Comparison of ENCODE assay signal across 39 cellular contexts in genomic region chr7:108287857-108288256, GRCh38.
"Had no signal": no experiment of that assay in that cellular context is flagged by ENCODE, and none has a peak within 500 bp of the region (broad histone marks: within the 10 kb centered on the region; RNA-seq: fewer than 3 reads in every experiment).

No MANE protein-coding gene starts in this region.

- FAIRE-seq: astrocyte, bronchial epithelial cell, colon had no signal

- H3K27me3 Mint-ChIP-seq: activated naive CD8-positive, alpha-beta T cell; activated naive CD8-positive, alpha-beta T cell treated with anti-CD3 and anti-CD28 coated beads for 36 hours; activated naive CD8-positive, alpha-beta T cell treated with anti-CD3 and anti-CD28 coated beads, Interleukin-2, amount 10 ng/mL, durations not matched to agents 7 days and 5 days had no signal

- H3K4me3 Mint-ChIP-seq: activated naive CD4-positive, alpha-beta T cell treated with anti-CD3 and anti-CD28 coated beads for 36 hours; activated naive CD4-positive, alpha-beta T cell treated with anti-CD3 and anti-CD28 coated beads, Interleukin-2, amount 10 ng/mL, durations not matched to agents 7 days and 5 days; activated naive CD4-positive, alpha-beta T cell treated with anti-CD3 and anti-CD28 coated beads, Interleukin-2, amount 50 U/mL, for 24 hours; activated naive CD8-positive, alpha-beta T cell; activated naive CD8-positive, alpha-beta T cell treated with anti-CD3 and anti-CD28 coated beads for 36 hours; activated naive CD8-positive, alpha-beta T cell treated with anti-CD3 and anti-CD28 coated beads, Interleukin-2, amount 10 ng/mL, durations not matched to agents 7 days and 5 days; activated naive CD8-positive, alpha-beta T cell treated with anti-CD3 and anti-CD28 coated beads, Interleukin-2, amount 50 U/mL, for 24 hours; activated T-cell treated with anti-CD3 and anti-CD28 coated beads, Interleukin-2, amount 50 U/mL, for 4 hours; activated T-cell treated with anti-CD3 and anti-CD28 coated beads, Interleukin-2, amount 50 U/mL, for 72 hours; activated T-helper 1 cell treated with anti-CD3 and anti-CD28 coated beads, Interleukin-12 subunit alpha, Interleukin-12 subunit beta, Interleukin-2, Interleukin-4 antibody, amounts not matched to agents 30 ng/mL and 10 ng/mL and 1 ng/mL, durations not matched to agents 14 hours and 24 hours and 36 hours; activated T-helper 17 cell treated with anti-CD3 and anti-CD28 coated beads, Interleukin-2, amount 50 U/mL, for 72 hours; brain; central memory CD8-positive, alpha-beta T cell had no signal

- H3K9me3 ChIP-seq: adrenal gland, ascending aorta, body of pancreas, breast epithelium had no signal

- H3K36me3 ChIP-seq: adrenal gland, ascending aorta, brain microvascular endothelial cell, breast epithelium, cardiac muscle cell had no signal

- H3K27ac Mint-ChIP-seq: activated naive CD4-positive, alpha-beta T cell treated with anti-CD3 and anti-CD28 coated beads for 36 hours; activated naive CD4-positive, alpha-beta T cell treated with anti-CD3 and anti-CD28 coated beads, Interleukin-2, amount 10 ng/mL, durations not matched to agents 7 days and 5 days; activated naive CD4-positive, alpha-beta T cell treated with anti-CD3 and anti-CD28 coated beads, Interleukin-2, amount 50 U/mL, for 24 hours; activated naive CD4-positive, alpha-beta T cell treated with anti-CD3 and anti-CD28 coated beads, Interleukin-2, amount 50 U/mL, for 72 hours; activated naive CD8-positive, alpha-beta T cell; activated naive CD8-positive, alpha-beta T cell treated with anti-CD3 and anti-CD28 coated beads for 36 hours; activated naive CD8-positive, alpha-beta T cell treated with anti-CD3 and anti-CD28 coated beads, Interleukin-2, amount 10 ng/mL, durations not matched to agents 7 days and 5 days; activated naive CD8-positive, alpha-beta T cell treated with anti-CD3 and anti-CD28 coated beads, Interleukin-2, amount 50 U/mL, for 24 hours; activated T-cell treated with anti-CD3 and anti-CD28 coated beads, Interleukin-2, amount 50 U/mL, for 72 hours; activated T-helper 1 cell treated with anti-CD3 and anti-CD28 coated beads, Interleukin-12 subunit alpha, Interleukin-12 subunit beta, Interleukin-2, Interleukin-4 antibody, amounts not matched to agents 30 ng/mL and 10 ng/mL and 1 ng/mL, durations not matched to agents 14 hours and 24 hours and 36 hours; activated T-helper 17 cell treated with anti-CD3 and anti-CD28 coated beads, Interleukin-2, amount 50 U/mL, for 72 hours; activated T-helper 2 cell treated with anti-CD3 and anti-CD28 coated beads, Interferon-gamma antibody, Interleukin-2, Interleukin-4, amounts not matched to agents 10 μg/mL and 5 μg/mL and 100 μg/mL, durations not matched to agents 14 hours and 24 hours and 36 hours; brain had no signal

- ATAC-seq: activated naive CD4-positive, alpha-beta T cell treated with anti-CD3 and anti-CD28 coated beads, Interleukin-2, amount 50 U/mL, for 72 hours; activated naive CD8-positive, alpha-beta T cell treated with anti-CD3 and anti-CD28 coated beads, Interleukin-2, amount 50 U/mL, for 24 hours; activated T-cell treated with anti-CD3 and anti-CD28 coated beads, Interleukin-2, amount 50 U/mL, for 4 hours; activated T-cell treated with anti-CD3 and anti-CD28 coated beads, Interleukin-2, amount 50 U/mL, for 72 hours; activated T-helper 17 cell treated with anti-CD3 and anti-CD28 coated beads, Interleukin-2, amount 50 U/mL, for 72 hours; body of pancreas had no signal

- H3K9me3 Mint-ChIP-seq: activated naive CD4-positive, alpha-beta T cell treated with anti-CD3 and anti-CD28 coated beads for 36 hours; activated naive CD4-positive, alpha-beta T cell treated with anti-CD3 and anti-CD28 coated beads, Interleukin-2, amount 10 ng/mL, durations not matched to agents 7 days and 5 days; activated naive CD4-positive, alpha-beta T cell treated with anti-CD3 and anti-CD28 coated beads, Interleukin-2, amount 50 U/mL, for 72 hours; activated naive CD8-positive, alpha-beta T cell treated with anti-CD3 and anti-CD28 coated beads for 36 hours; activated naive CD8-positive, alpha-beta T cell treated with anti-CD3 and anti-CD28 coated beads, Interleukin-2, amount 10 ng/mL, durations not matched to agents 7 days and 5 days; activated T-cell treated with anti-CD3 and anti-CD28 coated beads, Interleukin-2, amount 50 U/mL, for 4 hours; activated T-cell treated with anti-CD3 and anti-CD28 coated beads, Interleukin-2, amount 50 U/mL, for 72 hours; activated T-helper 1 cell treated with anti-CD3 and anti-CD28 coated beads, Interleukin-12 subunit alpha, Interleukin-12 subunit beta, Interleukin-2, Interleukin-4 antibody, amounts not matched to agents 30 ng/mL and 10 ng/mL and 1 ng/mL, durations not matched to agents 14 hours and 24 hours and 36 hours; activated T-helper 17 cell treated with anti-CD3 and anti-CD28 coated beads, Interleukin-2, amount 50 U/mL, for 72 hours; activated T-helper 2 cell treated with anti-CD3 and anti-CD28 coated beads, Interferon-gamma antibody, Interleukin-2, Interleukin-4, amounts not matched to agents 10 μg/mL and 5 μg/mL and 100 μg/mL, durations not matched to agents 14 hours and 24 hours and 36 hours; central memory CD8-positive, alpha-beta T cell had no signal

- H3K4me1 Mint-ChIP-seq: activated T-helper 17 cell treated with anti-CD3 and anti-CD28 coated beads, Interleukin-2, amount 50 U/mL, for 72 hours; central memory CD8-positive, alpha-beta T cell had no signal

- H3K4me1 ChIP-seq: ascending aorta, breast epithelium had no signal

- H3K4me3 ChIP-seq: adrenal gland, ascending aorta, body of pancreas, breast epithelium, cardiac muscle cell had no signal

- H3K27ac ChIP-seq: adrenal gland, ascending aorta, body of pancreas, brain microvascular endothelial cell, breast epithelium, cardiac muscle cell had no signal

- H3K36me3 Mint-ChIP-seq: activated naive CD4-positive, alpha-beta T cell treated with anti-CD3 and anti-CD28 coated beads, Interleukin-2, amount 10 ng/mL, durations not matched to agents 7 days and 5 days; activated naive CD8-positive, alpha-beta T cell treated with anti-CD3 and anti-CD28 coated beads, Interleukin-2, amount 10 ng/mL, durations not matched to agents 7 days and 5 days had no signal

- DNase-seq: activated effector memory CD4-positive, alpha-beta T cell treated with anti-CD3 and anti-CD28 coated beads, Interleukin-2, amount 50 U/mL, for 16 hours; activated effector memory CD4-positive, alpha-beta T cell treated with Interleukin-2 at 50 U/mL for 16 hours; activated gamma-delta T cell; activated gamma-delta T cell treated with Interleukin-2 at 50 U/mL for 16 hours; activated naive CD4-positive, alpha-beta T cell; activated naive CD4-positive, alpha-beta T cell treated with anti-CD3 and anti-CD28 coated beads for 36 hours; activated naive CD4-positive, alpha-beta T cell treated with anti-CD3 and anti-CD28 coated beads, Interleukin-2, amount 10 ng/mL, durations not matched to agents 7 days and 5 days; activated naive CD4-positive, alpha-beta T cell treated with anti-CD3 and anti-CD28 coated beads, Interleukin-2, amount 50 U/mL, for 16 hours; activated naive CD4-positive, alpha-beta T cell treated with Interleukin-2 at 50 U/mL for 16 hours; activated naive CD8-positive, alpha-beta T cell treated with anti-CD3 and anti-CD28 coated beads for 36 hours; activated naive CD8-positive, alpha-beta T cell treated with anti-CD3 and anti-CD28 coated beads, Interleukin-2, amount 10 ng/mL, durations not matched to agents 7 days and 5 days; activated naive CD8-positive, alpha-beta T cell treated with anti-CD3 and anti-CD28 coated beads, Interleukin-2, amount 50 U/mL, for 24 hours; activated T-cell treated with anti-CD3 and anti-CD28 coated beads, Interleukin-2, amount 50 U/mL, for 4 hours; activated T-cell treated with anti-CD3 and anti-CD28 coated beads, Interleukin-2, amount 50 U/mL, for 48 hours; activated T-cell treated with anti-CD3 and anti-CD28 coated beads, Interleukin-2, amount 50 U/mL, for 72 hours; adrenal gland; amniotic stem cell; amygdala; anterior cingulate cortex; aorta; body of pancreas; brain microvascular endothelial cell; caudate nucleus; central memory CD4-positive, alpha-beta T cell; cerebellar nuclear complex had no signal

- H3K27me3 ChIP-seq: adrenal gland, ascending aorta, body of pancreas, brain microvascular endothelial cell, breast epithelium, cardiac muscle cell had no signal
